20 cellular contexts compared by ENCODE assay signal in genomic region chr3:71779674-71780377, GRCh38. TPM values are rescaled to one million over a fixed set of nuclear protein-coding genes. Genes with fewer than 3 reads are reported as not detected.
DNase-seq lines count a peak whose midpoint lies in the region; ATAC-seq and TF ChIP-seq lines count a peak whose summit lies in the region.
"Had no signal": no experiment of that assay in that cellular context is flagged by ENCODE, and none has a peak within 500 bp of the region (broad histone marks: within the 10 kb centered on the region; RNA-seq: fewer than 3 reads in every experiment).

No MANE protein-coding gene starts in this region.

- no peak for TF ChIP-seq CTCF in fibroblast of the aortic adventitia (IDR thresholded peaks at IDR 0.05; ENCODE audit: insufficient read depth, low read length)

- H3K4me1 ChIP-seq in BLaER1 treated with 17β-estradiol and CSF1 and Interleukin-3, amounts not matched to agents 10 nM and 100 nM = peaks cover 26 to 58% (median 42%) of the 10 kb centered on the region in 10 experiments
- H3K4me1 ChIP-seq in HUES48 (ENCODE audit: control insufficient read depth, insufficient read depth, low read length) = peaks cover 40% of the 10 kb centered on the region
- H3K4me1 ChIP-seq: prostate gland had no signal

- ATAC-seq in GM18868 (IDR thresholded peaks at IDR 0.05; ENCODE audit: unreplicated experiment) = no peak

- H3K27me3 ChIP-seq in BLaER1 treated with 17β-estradiol and CSF1 and Interleukin-3, amounts not matched to agents 10 nM and 100 nM = peaks cover 33 to 42% (median 39%) of the 10 kb centered on the region in 11 experiments
- peaks cover 37% of the 10 kb centered on the region for H3K27me3 ChIP-seq in HUES48 (ENCODE audit: control insufficient read depth, insufficient read depth, low read length)

- no peaks in the 10 kb centered on the region for H3K36me3 ChIP-seq in BLaER1 treated with 17β-estradiol and CSF1 and Interleukin-3, amounts not matched to agents 10 nM and 100 nM
- no peaks in the 10 kb centered on the region for H3K36me3 ChIP-seq in HUES48 (ENCODE audit: control insufficient read depth, insufficient read depth, low read length)
- H3K36me3 ChIP-seq: cardiac muscle cell, prostate gland, uterus had no signal

- peaks cover 0 to 10% (median 0%) of the 10 kb centered on the region in 11 experiments; a peak in 3 of 22 replicates for H4K20me1 ChIP-seq in BLaER1 treated with 17β-estradiol and CSF1 and Interleukin-3, amounts not matched to agents 10 nM and 100 nM

- peak overlapping the region in 9 of 11 experiments; percentile 21 to 79 (median 62); a peak in 13 of 22 replicates for H3K9ac ChIP-seq in BLaER1 treated with 17β-estradiol and CSF1 and Interleukin-3, amounts not matched to agents 10 nM and 100 nM
- H3K9ac ChIP-seq in HUES48 (ENCODE audit: low read depth, low read length) = no peak overlapping the region

- H3K9me3 ChIP-seq in BLaER1 treated with 17β-estradiol and CSF1 and Interleukin-3, amounts not matched to agents 10 nM and 100 nM (replicated peaks in 1 of 11) = no peaks in the 10 kb centered on the region
- H3K9me3 ChIP-seq in HUES48 (ENCODE audit: control insufficient read depth, insufficient read depth, low read length) = no peaks in the 10 kb centered on the region
- H3K9me3 ChIP-seq: prostate gland, uterus had no signal

- H3K4me2 ChIP-seq in BLaER1 treated with 17β-estradiol and CSF1 and Interleukin-3, amounts not matched to agents 10 nM and 100 nM = peak overlapping the region; percentile 46 to 95 (median 76)

- peak overlapping the region in 3 of 10 experiments; percentile 4 to 46 (median 32); a peak in 4 of 20 replicates for H3K4me3 ChIP-seq in BLaER1 treated with 17β-estradiol and CSF1 and Interleukin-3, amounts not matched to agents 10 nM and 100 nM
- H3K4me3 ChIP-seq in HUES48 (ENCODE audit: low read depth, low read length) = no peak overlapping the region
- no peak overlapping the region for H3K4me3 ChIP-seq in fibroblast of the aortic adventitia (ENCODE audit: low read depth, low read length)
- H3K4me3 ChIP-seq: cardiac muscle cell, prostate gland, uterus had no signal

- DNase-seq in SIG-M5 (lab: John Stamatoyannopoulos, UW) = peak; percentile 90
- peak; percentile 3 for DNase-seq in fibroblast of the aortic adventitia (ENCODE audit: low read depth)
- DNase-seq in LoVo (ENCODE audit: low spot score) = no peak
- no peak for DNase-seq in 8988T
- DNase-seq in GDM1 (lab: John Stamatoyannopoulos, UW) = no peak
- DNase-seq: activated CD4-positive, alpha-beta T cell treated with anti-CD3 and anti-CD28 coated beads for 4 hours; activated T-cell treated with anti-CD3 and anti-CD28 coated beads, Interleukin-2, amount 50 U/mL, for 48 hours; effector memory CD4-positive, alpha-beta T cell; NCI-H2029 treated with DMSO at 0.1 percent for 48 hours; NCI-H69; stimulated activated CD4-positive, alpha-beta T cell treated with anti-CD3 and anti-CD28 coated beads, Interleukin-15, amount 100 ng/mL, for 24 hours; uterus had no signal

- peak overlapping the region in 10 of 11 experiments; percentile 48 to 94 (median 80); a peak in 20 of 22 replicates for H3K27ac ChIP-seq in BLaER1 treated with 17β-estradiol and CSF1 and Interleukin-3, amounts not matched to agents 10 nM and 100 nM
- H3K27ac ChIP-seq in HUES48 (ENCODE audit: low read depth, low read length) = peak overlapping the region; percentile 76
- H3K27ac ChIP-seq: cardiac muscle cell, prostate gland, uterus had no signal

RNA-seq across cellular contexts. Expression of gene PROK2, which starts 5.1 kb away (rescaled TPM):
- not detected in 2 replicates for total RNA-seq in fibroblast of the aortic adventitia (ENCODE audit: low replicate concordance)
- total RNA-seq: cardiac muscle cell, fibroblast of villous mesenchyme, lower leg skin, RPMI7951, uterus had no signal

RNA-seq across cellular contexts. Expression of gene GPR27, which starts 26.2 kb away (rescaled TPM):
- total RNA-seq in fibroblast of the aortic adventitia (ENCODE audit: low replicate concordance) = 0.25 TPM in 1 of 2 replicates, not detected in the other
- total RNA-seq: fibroblast of villous mesenchyme, RPMI7951 had no signal

RNA-seq across cellular contexts. Expression of gene EIF4E3, which starts 54.6 kb away (rescaled TPM):
- total RNA-seq in fibroblast of the aortic adventitia (ENCODE audit: low replicate concordance) = 2.2 and 2.3 TPM in 2 replicates

Comparison
In these comparisons a context has a peak if more than half of its experiments do, and no peak if none do; other contexts are left out.
1. DNase-seq: peak in SIG-M5 (single experiment) and fibroblast of the aortic adventitia (single experiment); none in LoVo (single experiment), 8988T (single experiment) and GDM1 (single experiment).